Comparison of ENCODE assay signal across 16 cellular contexts in the genomic region with DNA sequence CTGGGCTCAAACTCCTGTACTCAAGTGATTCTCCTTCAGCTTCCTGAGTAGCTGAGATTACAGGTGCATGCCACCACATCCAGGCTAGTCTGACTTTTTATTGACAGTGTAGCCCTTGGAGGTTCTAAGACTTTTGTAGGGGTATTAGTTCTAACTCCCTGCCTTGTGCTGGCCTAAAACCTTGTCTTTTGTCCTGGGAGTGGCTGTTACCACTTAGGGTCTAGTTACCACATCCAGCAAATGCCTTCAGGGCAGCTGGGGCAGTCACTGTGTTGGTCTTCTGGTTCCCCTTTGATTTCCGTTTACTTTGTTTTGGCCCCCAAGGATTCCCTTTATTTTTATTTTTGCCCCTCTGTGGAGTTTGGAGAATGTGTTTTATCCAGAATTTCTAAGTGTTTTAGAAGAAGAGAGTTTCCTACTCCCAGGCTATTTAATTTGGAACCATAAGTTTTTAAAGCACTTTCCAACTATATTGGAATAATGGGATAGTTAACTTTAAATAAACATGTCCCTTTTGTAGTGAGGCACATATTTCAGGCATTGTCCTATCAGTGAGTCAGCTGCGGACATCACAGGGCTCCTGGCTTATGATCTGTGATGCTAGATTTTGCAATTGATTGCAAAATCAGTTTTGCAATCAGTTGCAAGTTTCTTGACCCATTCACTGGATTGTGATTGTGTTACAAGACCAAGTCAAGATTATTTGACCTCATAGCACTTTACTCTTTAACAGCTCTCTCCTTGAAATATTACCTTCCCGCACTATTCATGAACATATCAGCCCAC. TPM values are rescaled to one million over a fixed set of nuclear protein-coding genes. Genes with fewer than 3 reads are reported as not detected.
DNase-seq lines count a peak whose midpoint lies in the region; ATAC-seq, FAIRE-seq and TF ChIP-seq lines count a peak whose summit lies in the region.
"Had no signal": no experiment of that assay in that cellular context is flagged by ENCODE, and none has a peak within 500 bp of the region (broad histone marks: within the 10 kb centered on the region; RNA-seq: fewer than 3 reads in every experiment).

No MANE protein-coding gene starts in this region.

- TF ChIP-seq EP300 in upper lobe of left lung (IDR thresholded peaks at IDR 0.05), result peak in 3 of 4 donors; percentile 72 to 98 (median 73)

- H3K4me2 ChIP-seq in keratinocyte (ENCODE audit: control insufficient read depth, extremely low read depth, insufficient read depth, low read depth, low read length), result no peak overlapping the region
- H3K4me2 ChIP-seq: SK-N-SH had no signal

- H3K4me3 ChIP-seq in adipocyte (ENCODE audit: low read length) (no peak overlapping the region), keratinocyte (ENCODE audit: control insufficient read depth in 2 of 3, extremely low read depth in 1 of 3, insufficient read depth in 2 of 3, low read depth in 1 of 3, low read length in 3 of 3) (no peak overlapping the region), upper lobe of left lung (no peak overlapping the region)
- H3K4me3 ChIP-seq: MG63 had no signal

- H3K9ac ChIP-seq in adipocyte (ENCODE audit: low read length) (peak overlapping the region; percentile 12), keratinocyte (ENCODE audit: control insufficient read depth, extremely low read depth, insufficient read depth, low read length) (no peak overlapping the region)
- H3K9ac ChIP-seq: SK-N-SH had no signal

- no peak overlapping the region for H2AFZ ChIP-seq in keratinocyte (ENCODE audit: control insufficient read depth, low read length)

- H3K9me1 ChIP-seq in keratinocyte (ENCODE audit: control insufficient read depth, extremely low read depth, insufficient read depth, low read length), result no peaks in the 10 kb centered on the region

- no peak for TF ChIP-seq POLR2A in upper lobe of left lung (IDR thresholded peaks at IDR 0.05)

- WGBS in upper lobe of left lung, 2 donors, result 41 to 68% methylated on average over 3 of the region's 3 CpGs

- H3K9me3 ChIP-seq in adipocyte (ENCODE audit: control insufficient read depth, low read length) (peaks cover 6% of the 10 kb centered on the region), keratinocyte (ENCODE audit: control insufficient read depth, low read depth, low read length) (no peaks in the 10 kb centered on the region), upper lobe of left lung (no peaks in the 10 kb centered on the region)
- H3K9me3 ChIP-seq: SK-N-SH had no signal

- H3K79me2 ChIP-seq in keratinocyte (ENCODE audit: control insufficient read depth, insufficient read depth, low read length), result no peaks in the 10 kb centered on the region

- ATAC-seq in upper lobe of left lung (ENCODE audit: low FRiP score in 2 of 2) (peak; percentile 53 to 88), GM19035 (IDR thresholded peaks at IDR 0.05; ENCODE audit: unreplicated experiment) (no peak)
- ATAC-seq: foreskin keratinocyte; left colon; stimulated activated naive CD8-positive, alpha-beta T cell treated with anti-CD3 and anti-CD28 coated beads, Interleukin-15, Interleukin-2, amounts not matched to agents 100 U/mL and 50 U/mL, for 24 hours had no signal

- dilution Hi-C loops in keratinocyte (cut with MboI; ENCODE audit: extremely low pct_ligation_motif_present, low sequenced_read_pairs), result no loop called here

- DNase-seq in HPDE6-E6E7 (ENCODE audit: extremely low spot score), result peak; percentile 33
- peak; percentile 85 for DNase-seq in adipocyte (ENCODE audit: low read depth)
- no peak for DNase-seq in keratinocyte (ENCODE audit: low read depth, low spot score)
- peak in 1 of 2 donors; percentile 74 for DNase-seq in upper lobe of left lung
- DNase-seq in ureter (ENCODE audit: low spot score), result no peak
- DNase-seq in glomerular visceral epithelial cell (ENCODE audit: extremely low spot score), result no peak
- DNase-seq: activated CD4-positive, alpha-beta T cell treated with anti-CD3 and anti-CD28 coated beads for 1 hour; left colon; MG63; NCI-H526; SK-N-SH; stimulated activated CD4-positive, alpha-beta T cell treated with anti-CD3 and anti-CD28 coated beads, Interleukin-2, amount 100 ng/mL, for 24 hours; stimulated activated naive CD8-positive, alpha-beta T cell treated with anti-CD3 and anti-CD28 coated beads, Interleukin-15, Interleukin-2, amounts not matched to agents 100 U/mL and 50 U/mL, for 24 hours had no signal

- H3K27me3 ChIP-seq in adipocyte (replicated peaks; ENCODE audit: control insufficient read depth, insufficient read depth, low read length) (no peaks in the 10 kb centered on the region), keratinocyte (ENCODE audit: control insufficient read depth, extremely low read depth, insufficient read depth, low read length) (no peaks in the 10 kb centered on the region), upper lobe of left lung (no peaks in the 10 kb centered on the region)
- H3K27me3 ChIP-seq: foreskin keratinocyte, MG63 had no signal

- TF ChIP-seq CTCF in keratinocyte (optimal IDR thresholded peaks at IDR 0.05 in 1 of 3, IDR thresholded peaks at IDR 0.05 in 1 of 3, conservative IDR thresholded peaks at IDR 0.05 in 1 of 3; ENCODE audit: extremely low read depth in 1 of 3, insufficient read depth in 2 of 3, low read length in 3 of 3) (no peak), upper lobe of left lung (IDR thresholded peaks at IDR 0.05) (no peak)

- H3K4me1 ChIP-seq in adipocyte (ENCODE audit: control insufficient read depth, insufficient read depth, low read length) (peaks cover 31% of the 10 kb centered on the region), keratinocyte (ENCODE audit: control insufficient read depth, extremely low read depth, insufficient read depth, low read length) (no peaks in the 10 kb centered on the region), upper lobe of left lung (peaks cover 4 to 7% (median 6%) of the 10 kb centered on the region in 4 donors)
- H3K4me1 ChIP-seq: foreskin keratinocyte had no signal

- H3K27ac ChIP-seq in keratinocyte (ENCODE audit: control insufficient read depth, insufficient read depth, low read length), result no peak overlapping the region
- peak overlapping the region; percentile 24 to 84 (median 78) for H3K27ac ChIP-seq in upper lobe of left lung
- H3K27ac ChIP-seq: foreskin keratinocyte had no signal

- H3K36me3 ChIP-seq in adipocyte (ENCODE audit: control insufficient read depth, insufficient read depth, low read length, severe bottlenecking) (no peaks in the 10 kb centered on the region), keratinocyte (ENCODE audit: control insufficient read depth in 2 of 2, extremely low read depth in 1 of 2, insufficient read depth in 2 of 2, low read length in 2 of 2) (no peaks in the 10 kb centered on the region), upper lobe of left lung (no peaks in the 10 kb centered on the region)
- H3K36me3 ChIP-seq: MG63 had no signal

- no peaks in the 10 kb centered on the region for H4K20me1 ChIP-seq in keratinocyte (ENCODE audit: control insufficient read depth, extremely low read depth, insufficient read depth, low read length)

- peak; percentile 69 for FAIRE-seq in keratinocyte (lab: Jason Lieb, UNC)

RNA-seq across cellular contexts. Expression of a gene that starts 25.0 kb away (rescaled TPM):
- polyA plus RNA-seq in keratinocyte, result 0.01 to 0.03 TPM in 2 of 3 replicates, not detected in the other
- polyA plus RNA-seq in keratinocyte (2011; ENCODE audit: low read depth), result not detected
- polyA plus RNA-seq in keratinocyte (2011; cell fraction: cytosol; rRNA removed), result not detected in 2 replicates
- not detected in 2 replicates for polyA plus RNA-seq in keratinocyte (2011; cell fraction: nucleus; rRNA removed)
- not detected in 2 replicates for polyA plus RNA-seq in keratinocyte (2012; ENCODE audit: low replicate concordance)
- not detected in 3 replicates for polyA minus RNA-seq in keratinocyte
- polyA minus RNA-seq in keratinocyte (2011; cell fraction: cytosol; rRNA and poly(A)+ RNA removed), result not detected
- not detected in 2 replicates for polyA minus RNA-seq in keratinocyte (2011; cell fraction: nucleus; rRNA and poly(A)+ RNA removed)
- total RNA-seq in upper lobe of left lung (not detected), ureter (not detected)
- total RNA-seq: foreskin keratinocyte, left colon, osteoblast had no signal
- polyA plus RNA-seq: foreskin keratinocyte, SK-N-SH had no signal

Comparison
In these comparisons a context has a peak if more than half of its experiments do, and no peak if none do; other contexts are left out.
1. DNase-seq: peak in HPDE6-E6E7 (single experiment) and adipocyte (single experiment); none in keratinocyte (single experiment), ureter (single experiment) and glomerular visceral epithelial cell (single experiment).